In genomic region chr6:50663806-50664205, GRCh38 we compare ENCODE assay signal across 35 cellular contexts. TPM values are rescaled to one million over a fixed set of nuclear protein-coding genes. Genes with fewer than 3 reads are reported as not detected.
"Had no signal": no experiment of that assay in that cellular context is flagged by ENCODE, and none has a peak within 500 bp of the region (broad histone marks: within the 10 kb centered on the region; RNA-seq: fewer than 3 reads in every experiment).

No MANE protein-coding gene starts in this region.

- H3K36me3 Mint-ChIP-seq: mesothelial cell of epicardium; naive B cell; natural killer cell; neural progenitor cell; stimulated activated effector memory CD8-positive, alpha-beta T cell treated with anti-CD3 and anti-CD28 coated beads, Interleukin-12 subunit alpha, Interleukin-12 subunit beta, amount 100 ng/mL, for 72 hours had no signal

- H3K27ac Mint-ChIP-seq: mesothelial cell of epicardium; naive B cell; natural killer cell; nephron progenitor cell; neural progenitor cell; progenitor cell of endocrine pancreas; stimulated activated effector memory CD8-positive, alpha-beta T cell treated with anti-CD3 and anti-CD28 coated beads, Interleukin-12 subunit alpha, Interleukin-12 subunit beta, amount 100 ng/mL, for 72 hours; stimulated activated naive CD8-positive, alpha-beta T cell treated with anti-CD3 and anti-CD28 coated beads, Interleukin-15, Interleukin-2, amounts not matched to agents 100 ng/mL and 50 ng/mL, for 24 hours had no signal

- H2AFZ ChIP-seq: hepatocyte, neural progenitor cell, parathyroid adenoma had no signal

- H3K27me3 ChIP-seq: hepatocyte, left lung, neutrophil, spleen, suprapubic skin, tibial artery, upper lobe of right lung had no signal

- H3K9me3 Mint-ChIP-seq: mesothelial cell of epicardium, nephron progenitor cell, neural progenitor cell had no signal

- H3K27ac ChIP-seq: hepatocyte, left lung, lower lobe of right lung, neural progenitor cell, neutrophil, parathyroid adenoma, spleen, suprapubic skin, thoracic aorta, tibial artery, upper lobe of right lung had no signal

- H3K9me3 ChIP-seq: left lung, lower lobe of right lung, neutrophil, suprapubic skin, thoracic aorta, tibial artery, upper lobe of right lung had no signal

- H3K36me3 ChIP-seq: left lung, lower lobe of right lung, neural progenitor cell, neutrophil, spleen, suprapubic skin, thoracic aorta, tibial artery, upper lobe of right lung had no signal

- H3K27me3 Mint-ChIP-seq: naive B cell; progenitor cell of endocrine pancreas; stimulated activated naive CD8-positive, alpha-beta T cell treated with anti-CD3 and anti-CD28 coated beads, Interleukin-15, Interleukin-2, amounts not matched to agents 100 ng/mL and 50 ng/mL, for 24 hours had no signal

- H3K9ac ChIP-seq: neural progenitor cell, parathyroid adenoma had no signal

- H3K4me2 ChIP-seq: hepatocyte, neural progenitor cell had no signal

- H3K4me3 ChIP-seq: hepatocyte, left lung, lower lobe of right lung, neural progenitor cell, spleen, suprapubic skin, thoracic aorta, tibial artery, upper lobe of right lung had no signal

- H3K79me2 ChIP-seq: hepatocyte, parathyroid adenoma had no signal

- H3K4me1 ChIP-seq: left lung, lower lobe of right lung, neural progenitor cell, parathyroid adenoma, spleen, suprapubic skin, tibial artery, upper lobe of right lung had no signal

- H3K4me3 Mint-ChIP-seq: mesothelial cell of epicardium; naive B cell; natural killer cell; nephron progenitor cell; neural progenitor cell; stimulated activated effector memory CD8-positive, alpha-beta T cell treated with anti-CD3 and anti-CD28 coated beads, Interleukin-12 subunit alpha, Interleukin-12 subunit beta, amount 100 ng/mL, for 72 hours; stimulated activated naive CD8-positive, alpha-beta T cell treated with anti-CD3 and anti-CD28 coated beads, Interleukin-15, Interleukin-2, amounts not matched to agents 100 ng/mL and 50 ng/mL, for 24 hours had no signal

- ATAC-seq: left colon; left lung; lower lobe of right lung; natural killer cell; right cardiac atrium; sciatic nerve; stimulated activated effector memory CD8-positive, alpha-beta T cell treated with anti-CD3 and anti-CD28 coated beads, Interleukin-12 subunit alpha, Interleukin-12 subunit beta, amount 100 ng/mL, for 72 hours; upper lobe of right lung had no signal

- DNase-seq: islet precursor cell; kidney glomerular epithelial cell; left colon; left lung; lower lobe of right lung; mammary epithelial cell; mesenchymal stem cell; naive B cell; natural killer cell; nephron progenitor cell; occipital lobe; retina; right cardiac atrium; small intestine; spleen; stimulated activated CD4-positive, alpha-beta T cell treated with anti-CD3 and anti-CD28 coated beads, Interleukin-4, amount 100 ng/mL, for 24 hours; stimulated activated naive CD4-positive, alpha-beta T cell; tibial artery; upper lobe of right lung had no signal

- H3K4me1 Mint-ChIP-seq: mesothelial cell of epicardium; naive B cell; natural killer cell; nephron progenitor cell; neural progenitor cell; stimulated activated effector memory CD8-positive, alpha-beta T cell treated with anti-CD3 and anti-CD28 coated beads, Interleukin-12 subunit alpha, Interleukin-12 subunit beta, amount 100 ng/mL, for 72 hours had no signal

RNA-seq across cellular contexts. Expression of gene TFAP2D, which starts 49.5 kb away (rescaled TPM):
- total RNA-seq: left colon, left lung, liver, lower lobe of right lung, mammary epithelial cell, mesothelial cell of epicardium, mononuclear cell, natural killer cell, osteocyte, progenitor cell of endocrine pancreas, pulmonary artery endothelial cell, right cardiac atrium, sciatic nerve, spleen, subcutaneous adipose tissue, suprapubic skin, thoracic aorta, upper lobe of right lung had no signal
- polyA plus RNA-seq: hepatocyte, liver, mammary epithelial cell, right cardiac atrium, small intestine, spleen had no signal
